Comparison of ENCODE assay signal across 9 cellular contexts in the genomic region with DNA sequence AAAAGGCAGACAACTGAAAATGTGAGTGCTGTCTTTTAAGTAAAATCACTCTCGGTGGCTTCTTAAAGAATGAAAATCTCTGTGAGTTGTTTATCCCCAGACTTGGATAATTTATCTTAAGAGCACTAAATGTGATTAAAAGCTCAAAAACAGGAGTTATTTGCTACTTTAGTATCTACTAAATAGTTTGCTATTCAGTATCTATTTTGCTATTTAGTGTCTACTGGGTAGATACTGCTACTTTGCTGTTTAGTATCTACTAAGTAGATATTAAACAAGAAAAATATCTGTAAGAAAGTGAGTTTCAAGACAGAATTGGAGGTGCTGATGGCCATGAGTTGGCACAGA. TPM values are rescaled to one million over a fixed set of nuclear protein-coding genes. Genes with fewer than 3 reads are reported as not detected.
A peak's percentile ranks its signal among the peaks of the same experiment; 100 is the strongest.
DNase-seq lines count a peak whose midpoint lies in the region; ATAC-seq and TF ChIP-seq lines count a peak whose summit lies in the region.
"Had no signal": no experiment of that assay in that cellular context is flagged by ENCODE, and none has a peak within 500 bp of the region (broad histone marks: within the 10 kb centered on the region; RNA-seq: fewer than 3 reads in every experiment).

No MANE protein-coding gene starts in this region.

- ATAC-seq in activated CD8-positive, alpha-beta memory T cell treated with anti-CD3 and anti-CD28 coated beads, Interleukin-2, amount 10 ng/mL, durations not matched to agents 7 days and 5 days, result no peak
- no peak for ATAC-seq in Panc1
- ATAC-seq in stimulated activated naive CD8-positive, alpha-beta T cell treated with anti-CD3 and anti-CD28 coated beads, Interleukin-15, amount 100 ng/mL, for 72 hours, result no peak

- TF ChIP-seq CTCF in Panc1 (IDR thresholded peaks at IDR 0.05), result no peak; the same call in 1 of the 2 replicates
- no peak for TF ChIP-seq CTCF in ovary (IDR thresholded peaks at IDR 0.05)

- intact Hi-C loops in Panc1 (cut with micrococcal nuclease; ENCODE audit: unreplicated experiment), result loop anchor here (2.0 kb wide), 1 partner anchor 168 kb away; no protein-coding TSS in a partner anchor
- intact Hi-C loops in ovary (cut with DNase I), result loop anchor here in 3 of 4 donors (5.0 to 10.0 kb wide), 3 partner anchors 167 to 400 kb away; no protein-coding TSS in a partner anchor

- in situ Hi-C loops in Panc1 (cut with HindIII; ENCODE audit: low pct_unique_long_range_greater_than_20kb, low sequenced_read_pairs), result no loop called here

- H3K9me3 ChIP-seq in Panc1 (ENCODE audit: control insufficient read depth, insufficient read depth, low read depth, low read length), result no peaks in the 10 kb centered on the region
- H3K9me3 ChIP-seq in endocrine pancreas (ENCODE audit: control insufficient read depth, low read length), result no peaks in the 10 kb centered on the region
- no peaks in the 10 kb centered on the region for H3K9me3 ChIP-seq in ovary

- H3K4me1 ChIP-seq in Panc1 (ENCODE audit: control insufficient read depth, insufficient read depth, low read length), result peaks cover 24% of the 10 kb centered on the region
- H3K4me1 ChIP-seq in endocrine pancreas (ENCODE audit: control insufficient read depth, insufficient read depth, low read length), result peaks cover 8% of the 10 kb centered on the region
- H3K4me1 ChIP-seq in ovary (ENCODE audit: insufficient read depth), result peaks cover 1% of the 10 kb centered on the region

- H3K4me3 Mint-ChIP-seq in activated CD8-positive, alpha-beta memory T cell treated with anti-CD3 and anti-CD28 coated beads, Interleukin-2, amount 10 ng/mL, durations not matched to agents 7 days and 5 days, result peak overlapping the region; percentile 72
- H3K4me3 Mint-ChIP-seq in stimulated activated naive CD8-positive, alpha-beta T cell treated with anti-CD3 and anti-CD28 coated beads, Interleukin-15, amount 100 ng/mL, for 72 hours, result peak overlapping the region; percentile 91 to 93

- peaks cover 11% of the 10 kb centered on the region for H3K4me1 Mint-ChIP-seq in activated CD8-positive, alpha-beta memory T cell treated with anti-CD3 and anti-CD28 coated beads, Interleukin-2, amount 10 ng/mL, durations not matched to agents 7 days and 5 days
- H3K4me1 Mint-ChIP-seq in stimulated activated naive CD8-positive, alpha-beta T cell treated with anti-CD3 and anti-CD28 coated beads, Interleukin-15, amount 100 ng/mL, for 72 hours, result peaks cover 15% of the 10 kb centered on the region

- peak overlapping the region; percentile 93 to 94 for H3K4me3 ChIP-seq in Panc1 (ENCODE audit: low read depth in 2 of 2, low read length in 2 of 2)
- H3K4me3 ChIP-seq in endocrine pancreas (ENCODE audit: control insufficient read depth, insufficient read depth, low read length), result peak overlapping the region; percentile 68
- no peak overlapping the region for H3K4me3 ChIP-seq in ovary

- CTCF ChIA-PET in activated CD8-positive, alpha-beta memory T cell treated with anti-CD3 and anti-CD28 coated beads, Interleukin-2, amount 10 ng/mL, durations not matched to agents 7 days and 5 days (lab: Charles Lee), result interaction anchor here (0.9 to 1.8 kb wide), 4 partner anchors 32 to 168 kb away, joined by 3 to 5 read pairs (median 4); no protein-coding TSS in a partner anchor
- CTCF ChIA-PET in Panc1 (lab: Charles Lee), result no interaction called here

- H3K9me3 Mint-ChIP-seq in activated CD8-positive, alpha-beta memory T cell treated with anti-CD3 and anti-CD28 coated beads, Interleukin-2, amount 10 ng/mL, durations not matched to agents 7 days and 5 days (ENCODE audit: low read depth), result no peaks in the 10 kb centered on the region
- no peaks in the 10 kb centered on the region for H3K9me3 Mint-ChIP-seq in stimulated activated naive CD8-positive, alpha-beta T cell treated with anti-CD3 and anti-CD28 coated beads, Interleukin-15, amount 100 ng/mL, for 72 hours

- no peak overlapping the region for H3K9ac ChIP-seq in endocrine pancreas (ENCODE audit: control insufficient read depth, insufficient read depth, low read length)

- no peak for DNase-seq in activated CD8-positive, alpha-beta memory T cell treated with anti-CD3 and anti-CD28 coated beads, Interleukin-2, amount 10 ng/mL, durations not matched to agents 7 days and 5 days
- no peak for DNase-seq in activated CD8-positive, alpha-beta memory T cell treated with anti-CD3 and anti-CD28 coated beads, Interleukin-2, amount 50 U/mL, for 4 hours
- DNase-seq in Panc1 (ENCODE audit: low read depth, low spot score) (no peak), NCI-H1092 (lab: John Stamatoyannopoulos, UW) (no peak), ovary (no peak), NOMO-1 treated with DMSO at 0.1 percent for 48 hours (lab: John Stamatoyannopoulos, UW; ENCODE audit: unreplicated experiment) (no peak)
- no peak for DNase-seq in stimulated activated naive CD8-positive, alpha-beta T cell treated with anti-CD3 and anti-CD28 coated beads, Interleukin-15, amount 100 ng/mL, for 72 hours

- no peak for TF ChIP-seq EP300 in ovary (IDR thresholded peaks at IDR 0.05)

- H3K27ac Mint-ChIP-seq in activated CD8-positive, alpha-beta memory T cell treated with anti-CD3 and anti-CD28 coated beads, Interleukin-2, amount 10 ng/mL, durations not matched to agents 7 days and 5 days, result no peak overlapping the region
- H3K27ac Mint-ChIP-seq in stimulated activated naive CD8-positive, alpha-beta T cell treated with anti-CD3 and anti-CD28 coated beads, Interleukin-15, amount 100 ng/mL, for 72 hours, result no peak overlapping the region

- H3K36me3 Mint-ChIP-seq in activated CD8-positive, alpha-beta memory T cell treated with anti-CD3 and anti-CD28 coated beads, Interleukin-2, amount 10 ng/mL, durations not matched to agents 7 days and 5 days, result peaks cover 1% of the 10 kb centered on the region

- H3K27me3 Mint-ChIP-seq in activated CD8-positive, alpha-beta memory T cell treated with anti-CD3 and anti-CD28 coated beads, Interleukin-2, amount 10 ng/mL, durations not matched to agents 7 days and 5 days, result peaks cover 47% of the 10 kb centered on the region
- peaks cover 12% of the 10 kb centered on the region for H3K27me3 Mint-ChIP-seq in stimulated activated naive CD8-positive, alpha-beta T cell treated with anti-CD3 and anti-CD28 coated beads, Interleukin-15, amount 100 ng/mL, for 72 hours

- POLR2A ChIA-PET in Panc1 (lab: Charles Lee), result no interaction called here

- TF ChIP-seq POLR2A in ovary (IDR thresholded peaks at IDR 0.05), result no peak

- H3K27ac ChIP-seq in Panc1 (ENCODE audit: low read length) (peak overlapping the region; percentile 83), ovary (no peak overlapping the region)

- 0 to 5% (median 3%) methylated on average over 1 of the region's 1 CpG for WGBS in ovary, 3 donors

- H3K36me3 ChIP-seq in Panc1 (ENCODE audit: control insufficient read depth, insufficient read depth, low read length) (no peaks in the 10 kb centered on the region), endocrine pancreas (ENCODE audit: control insufficient read depth, insufficient read depth, low read length) (no peaks in the 10 kb centered on the region), ovary (no peaks in the 10 kb centered on the region)

- BruUV-seq in Panc1 (replicated peaks; lab: Mats Ljungman, UMichigan), result no TSS peak

- no peaks in the 10 kb centered on the region for H3K27me3 ChIP-seq in Panc1 (ENCODE audit: control insufficient read depth, insufficient read depth, low read length)
- H3K27me3 ChIP-seq in endocrine pancreas (ENCODE audit: control insufficient read depth, insufficient read depth, low read length), result no peaks in the 10 kb centered on the region
- H3K27me3 ChIP-seq in ovary, result no peaks in the 10 kb centered on the region

RNA-seq across cellular contexts. Expression of a gene that starts 1.4 kb away (rescaled TPM):
- not detected for total RNA-seq in activated CD8-positive, alpha-beta memory T cell treated with anti-CD3 and anti-CD28 coated beads, Interleukin-2, amount 10 ng/mL, durations not matched to agents 7 days and 5 days
- total RNA-seq in Panc1 (2021; ENCODE audit: unreplicated experiment) (4.3 TPM), ovary (1 to 10 TPM in 6 of 7 donors, under 1 TPM in 1; 0.79 to 2.3 (median 1.6) TPM)
- 1.5 TPM for polyA plus RNA-seq in Panc1 (2012; ENCODE audit: insufficient read length)
- under 1 TPM; 0.20 to 0.44 TPM for polyA plus RNA-seq in ovary
- total RNA-seq: dermis blood vessel endothelial cell had no signal
